Comparison of ENCODE assay signal across 13 cellular contexts in genomic region chr6:166736606-166737005, GRCh38.
DNase-seq lines count a peak whose midpoint lies in the region; ATAC-seq and TF ChIP-seq lines count a peak whose summit lies in the region.
"Had no signal": no experiment of that assay in that cellular context is flagged by ENCODE, and none has a peak within 500 bp of the region (broad histone marks: within the 10 kb centered on the region; RNA-seq: fewer than 3 reads in every experiment).

No MANE protein-coding gene starts in this region.

- H3K9ac ChIP-seq in mesenchymal stem cell (ENCODE audit: low read length), result no peak overlapping the region

- no peak overlapping the region for H2BK120ac ChIP-seq in mesenchymal stem cell (ENCODE audit: low read depth, low read length)

- no peak for TF ChIP-seq CTCF in ovary (IDR thresholded peaks at IDR 0.05)

- peak; percentile 61 for DNase-seq in DMS53 (lab: John Stamatoyannopoulos, UW)
- peak; percentile 65 for DNase-seq in MG63
- peak; percentile 65 to 93 for DNase-seq in dermis microvascular lymphatic vessel endothelial cell (ENCODE audit: low read depth in 2 of 2)
- peak; percentile 80 for DNase-seq in mesenchymal stem cell
- no peak for DNase-seq in ovary
- DNase-seq in T-helper 9 cell, result no peak
- DNase-seq: CD8-positive, alpha-beta T cell; glutamatergic neuron; NCI-H1092 treated with DMSO at 0.1 percent for 48 hours; right lobe of liver; transverse colon had no signal

- H3K4me1 ChIP-seq in mesenchymal stem cell (ENCODE audit: control insufficient read depth, insufficient read depth, low read depth, low read length) (peaks cover 8% of the 10 kb centered on the region), ovary (ENCODE audit: insufficient read depth) (no peaks in the 10 kb centered on the region)
- H3K4me1 ChIP-seq: right lobe of liver had no signal

- H4K91ac ChIP-seq in mesenchymal stem cell (ENCODE audit: low read length), result no peak overlapping the region

- peak overlapping the region; percentile 47 for H2AFZ ChIP-seq in mesenchymal stem cell (ENCODE audit: low read depth, low read length)

- no peak overlapping the region for H3K18ac ChIP-seq in mesenchymal stem cell (ENCODE audit: low read depth in 1 of 2, low read length in 2 of 2)

- H3K27me3 ChIP-seq in MG63 (no peaks in the 10 kb centered on the region), mesenchymal stem cell (ENCODE audit: control insufficient read depth in 1 of 2, insufficient read depth in 1 of 2, low read length in 2 of 2) (no peaks in the 10 kb centered on the region), ovary (no peaks in the 10 kb centered on the region)
- H3K27me3 ChIP-seq: right lobe of liver, transverse colon had no signal

- peak overlapping the region in 1 of 2 experiments; percentile 32 for H2BK12ac ChIP-seq in mesenchymal stem cell (ENCODE audit: low read length in 2 of 2)

- no peak overlapping the region for H3K23ac ChIP-seq in mesenchymal stem cell (ENCODE audit: low read length in 2 of 2)

- 19% methylated on average over 5 of the region's 6 CpGs for WGBS in mesenchymal stem cell
- 72 to 82% (median 75%) methylated on average over 6 of the region's 6 CpGs for WGBS in ovary, 3 donors

- H3K27ac ChIP-seq in mesenchymal stem cell (ENCODE audit: low read length, poor library complexity, severe bottlenecking), result peak overlapping the region; percentile 58
- H3K27ac ChIP-seq in ovary, result no peak overlapping the region
- H3K27ac ChIP-seq: right lobe of liver, transverse colon had no signal

- no peaks in the 10 kb centered on the region for H3K79me1 ChIP-seq in mesenchymal stem cell (replicated peaks; ENCODE audit: low read length, poor library complexity, severe bottlenecking)

- H3K36me3 ChIP-seq in MG63 (no peaks in the 10 kb centered on the region), mesenchymal stem cell (ENCODE audit: control insufficient read depth in 1 of 2, insufficient read depth in 2 of 2, low read depth in 1 of 2, low read length in 2 of 2) (no peaks in the 10 kb centered on the region), ovary (no peaks in the 10 kb centered on the region)
- H3K36me3 ChIP-seq: right lobe of liver, transverse colon had no signal

- H3K9me3 ChIP-seq in MG63 (no peaks in the 10 kb centered on the region), mesenchymal stem cell (ENCODE audit: control insufficient read depth, low read length) (no peaks in the 10 kb centered on the region), ovary (no peaks in the 10 kb centered on the region)
- H3K9me3 ChIP-seq: right lobe of liver, transverse colon had no signal

- no peak overlapping the region for H2AK5ac ChIP-seq in mesenchymal stem cell (ENCODE audit: low read length, severe bottlenecking)

- no peak overlapping the region for H3K4ac ChIP-seq in mesenchymal stem cell (ENCODE audit: low read depth in 1 of 2, low read length in 2 of 2)

- no peak for TF ChIP-seq EP300 in ovary (IDR thresholded peaks at IDR 0.05)

- no peak overlapping the region for H3K4me2 ChIP-seq in mesenchymal stem cell (ENCODE audit: low read length, poor library complexity, severe bottlenecking)

- no peak overlapping the region for H2BK15ac ChIP-seq in mesenchymal stem cell (ENCODE audit: low read depth, poor library complexity, severe bottlenecking)

- H4K8ac ChIP-seq in mesenchymal stem cell (ENCODE audit: low read length), result no peak overlapping the region

- no peak overlapping the region for H3K14ac ChIP-seq in mesenchymal stem cell (ENCODE audit: low read length in 2 of 2)

- H3K4me3 ChIP-seq in MG63, result no peak overlapping the region
- H3K4me3 ChIP-seq in mesenchymal stem cell (ENCODE audit: insufficient read depth in 1 of 2, low read depth in 1 of 2, low read length in 2 of 2), result no peak overlapping the region
- H3K4me3 ChIP-seq in ovary, result no peak overlapping the region
- H3K4me3 ChIP-seq: right lobe of liver, transverse colon had no signal

- no peak for TF ChIP-seq POLR2A in ovary (IDR thresholded peaks at IDR 0.05)

- ATAC-seq in HG02588 (IDR thresholded peaks at IDR 0.05; ENCODE audit: unreplicated experiment) (no peak), GM18511 (IDR thresholded peaks at IDR 0.05; ENCODE audit: unreplicated experiment) (no peak)
- ATAC-seq: CD8-positive, alpha-beta T cell had no signal

- intact Hi-C loops in ovary (cut with DNase I), result no loop called here

- no peak overlapping the region for H2BK5ac ChIP-seq in mesenchymal stem cell (ENCODE audit: low read depth, low read length, poor library complexity, severe bottlenecking)

Comparison
In these comparisons a context has a peak if more than half of its experiments do, and no peak if none do; other contexts are left out.
1. DNase-seq: peak in DMS53 (single experiment), MG63 (single experiment), dermis microvascular lymphatic vessel endothelial cell (2 of 2) and mesenchymal stem cell (single experiment); none in ovary (0 of 5) and T-helper 9 cell (single experiment).